ENCODE assay signal across 8 cellular contexts in the genomic region with DNA sequence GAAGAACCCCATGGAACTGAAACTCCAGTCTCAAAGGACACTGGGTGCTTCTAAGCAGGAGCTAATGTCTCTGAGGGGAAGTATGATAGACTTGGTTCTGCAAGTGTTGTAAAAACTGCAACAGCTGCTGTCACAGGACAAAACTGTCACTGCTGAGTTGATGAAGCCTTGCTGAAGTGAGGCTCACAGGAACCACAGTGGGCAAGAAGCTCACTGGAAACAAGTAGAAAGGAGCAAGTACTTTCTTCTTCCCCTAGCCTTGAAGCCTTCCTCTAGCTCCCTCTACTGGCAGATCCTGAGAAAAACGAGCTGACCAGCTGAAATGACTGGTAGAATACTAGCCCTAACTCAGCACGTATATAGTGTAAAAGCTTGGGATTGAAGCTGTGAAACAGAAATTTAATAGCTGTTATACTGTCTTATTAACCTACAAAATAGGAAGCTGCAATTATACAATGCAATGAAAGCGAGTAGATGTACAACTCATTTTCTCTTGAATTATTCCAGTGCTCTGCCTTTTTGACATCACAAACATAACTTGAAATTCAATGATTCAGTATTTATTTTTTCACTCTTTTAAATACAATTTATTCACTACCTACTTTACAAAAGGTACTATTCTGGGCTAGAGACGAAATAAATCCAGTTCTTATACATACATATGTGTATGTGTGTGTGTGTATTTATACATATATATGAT.
A peak's percentile ranks its signal among the peaks of the same experiment; 100 is the strongest.
DNase-seq lines count a peak whose midpoint lies in the region; ATAC-seq and TF ChIP-seq lines count a peak whose summit lies in the region.

No MANE protein-coding gene starts in this region.

- no peaks in the 10 kb centered on the region for H3K36me3 ChIP-seq in adipocyte (ENCODE audit: control insufficient read depth, insufficient read depth, low read length, severe bottlenecking)
- H3K36me3 ChIP-seq in heart right ventricle: no peaks in the 10 kb centered on the region

- intact Hi-C loops in heart right ventricle (cut with DNase I): loop anchor here in 6 of 10 donors (5.0 to 10.0 kb wide), 5 partner anchors 178 to 280 kb away; no protein-coding TSS in a partner anchor

- H3K27me3 ChIP-seq in adipocyte (replicated peaks; ENCODE audit: control insufficient read depth, insufficient read depth, low read length) (peaks cover 20% of the 10 kb centered on the region), heart right ventricle (no peaks in the 10 kb centered on the region)

- H3K4me1 ChIP-seq in adipocyte (ENCODE audit: control insufficient read depth, insufficient read depth, low read length): no peaks in the 10 kb centered on the region
- peaks cover 0 to 4% (median 0%) of the 10 kb centered on the region in 9 donors for H3K4me1 ChIP-seq in heart right ventricle

- no peak overlapping the region for H3K9ac ChIP-seq in adipocyte (ENCODE audit: low read length)

- no peaks in the 10 kb centered on the region for H3K9me3 ChIP-seq in adipocyte (ENCODE audit: control insufficient read depth, low read length)
- H3K9me3 ChIP-seq in heart right ventricle: no peaks in the 10 kb centered on the region

- no peak overlapping the region for H3K4me3 ChIP-seq in adipocyte (ENCODE audit: low read length)
- no peak overlapping the region for H3K4me3 ChIP-seq in heart right ventricle

- DNase-seq in activated effector memory CD4-positive, alpha-beta T cell treated with anti-CD3 and anti-CD28 coated beads, Interleukin-2, amount 50 U/mL, for 16 hours: peak; percentile 63
- no peak for DNase-seq in activated effector memory CD4-positive, alpha-beta T cell treated with Interleukin-2 at 50 U/mL for 16 hours
- peak; percentile 56 for DNase-seq in HCEC 1CT
- DNase-seq in SIG-M5 treated with dmso at 0.1 percent for 504 hours (lab: John Stamatoyannopoulos, UW; ENCODE audit: unreplicated experiment): peak; percentile 73
- DNase-seq in adipocyte (ENCODE audit: low read depth): peak; percentile 88
- DNase-seq in heart right ventricle: peak in 1 of 2 donors; percentile 48
- DNase-seq in renal cortical epithelial cell (ENCODE audit: low read depth): peak; percentile 68

- 6% methylated on average over 4 of the region's 4 CpGs for WGBS in heart right ventricle, 2 donors

- H3K27ac ChIP-seq in heart right ventricle: no peak overlapping the region

- TF ChIP-seq CTCF in LNCAP (IDR thresholded peaks at IDR 0.05) (peak; percentile 85), heart right ventricle (IDR thresholded peaks at IDR 0.05) (peak; percentile 47 to 84 (median 74))

- peak in 5 of 8 donors; percentile 20 to 74 (median 64) for ATAC-seq in heart right ventricle
